Comparison of ENCODE assay signal across 1 cellular context in genomic region chr1:159889821-159890252, GRCh38.
TF ChIP-seq lines count a peak whose summit lies in the region.

No MANE protein-coding gene starts in this region.

TF ChIP-seq in SK-N-SH, 30 proteins besides CTCF, POLR2A, EP300 and RAD21:
- TF ChIP-seq ELF1 (IDR thresholded peaks at IDR 0.05) (peak; percentile 47; the same call in 1 of the 2 replicates), MXI1 (IDR thresholded peaks at IDR 0.05; ENCODE audit: low read depth, low read length) (no peak), JUND (IDR thresholded peaks at IDR 0.05) (peak; percentile 85), NFIC (IDR thresholded peaks at IDR 0.05; ENCODE audit: borderline replicate concordance) (peak; percentile 94), RXRA (IDR thresholded peaks at IDR 0.05; ENCODE audit: borderline replicate concordance, low read depth) (peak; percentile 42; the same call in 1 of the 2 replicates), GABPA (IDR thresholded peaks at IDR 0.05; ENCODE audit: low read depth) (peak; percentile 47), MAX (IDR thresholded peaks at IDR 0.05; ENCODE audit: low read depth) (peak; percentile 96), TAF1 (IDR thresholded peaks at IDR 0.05; ENCODE audit: borderline replicate concordance, low read depth, low read length) (no peak), CHD2 (IDR thresholded peaks at IDR 0.05; ENCODE audit: low read length, partially characterized antibody) (no peak), TEAD4 (IDR thresholded peaks at IDR 0.05; ENCODE audit: borderline replicate concordance, insufficient read depth) (peak; percentile 46; the same call in 1 of the 2 replicates), TCF12 (IDR thresholded peaks at IDR 0.05) (peak; percentile 90), REST (IDR thresholded peaks at IDR 0.05; ENCODE audit: low read depth, low read length) (no peak), SMC3 (IDR thresholded peaks at IDR 0.05; ENCODE audit: low read depth, low read length) (no peak), POLR2AphosphoS5 (IDR thresholded peaks at IDR 0.05; ENCODE audit: low read depth, low read length) (peak; percentile 77; the same call in 1 of the 2 replicates), EZH2phosphoT487 (IDR thresholded peaks at IDR 0.05; ENCODE audit: borderline replicate concordance, low read depth) (no peak), FOSL2 (IDR thresholded peaks at IDR 0.05; ENCODE audit: borderline replicate concordance, low read depth) (peak; percentile 90), SIN3A (IDR thresholded peaks at IDR 0.05; ENCODE audit: borderline replicate concordance, low read depth, low read length) (peak; percentile 33; the same call in 1 of the 2 replicates)
- TF ChIP-seq, protein P1, sequence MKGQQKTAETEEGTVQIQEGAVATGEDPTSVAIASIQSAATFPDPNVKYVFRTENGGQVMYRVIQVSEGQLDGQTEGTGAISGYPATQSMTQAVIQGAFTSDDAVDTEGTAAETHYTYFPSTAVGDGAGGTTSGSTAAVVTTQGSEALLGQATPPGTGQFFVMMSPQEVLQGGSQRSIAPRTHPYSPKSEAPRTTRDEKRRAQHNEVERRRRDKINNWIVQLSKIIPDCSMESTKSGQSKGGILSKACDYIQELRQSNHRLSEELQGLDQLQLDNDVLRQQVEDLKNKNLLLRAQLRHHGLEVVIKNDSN (IDR thresholded peaks at IDR 0.05; ENCODE audit: borderline replicate concordance, low read depth), result no peak
- TF ChIP-seq, protein P2, sequence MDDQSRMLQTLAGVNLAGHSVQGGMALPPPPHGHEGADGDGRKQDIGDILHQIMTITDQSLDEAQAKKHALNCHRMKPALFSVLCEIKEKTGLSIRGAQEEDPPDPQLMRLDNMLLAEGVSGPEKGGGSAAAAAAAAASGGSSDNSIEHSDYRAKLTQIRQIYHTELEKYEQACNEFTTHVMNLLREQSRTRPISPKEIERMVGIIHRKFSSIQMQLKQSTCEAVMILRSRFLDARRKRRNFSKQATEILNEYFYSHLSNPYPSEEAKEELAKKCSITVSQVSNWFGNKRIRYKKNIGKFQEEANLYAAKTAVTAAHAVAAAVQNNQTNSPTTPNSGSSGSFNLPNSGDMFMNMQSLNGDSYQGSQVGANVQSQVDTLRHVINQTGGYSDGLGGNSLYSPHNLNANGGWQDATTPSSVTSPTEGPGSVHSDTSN (IDR thresholded peaks at IDR 0.05), result peak; percentile 52; the same call in 1 of the 2 replicates
- TF ChIP-seq, protein P3, sequence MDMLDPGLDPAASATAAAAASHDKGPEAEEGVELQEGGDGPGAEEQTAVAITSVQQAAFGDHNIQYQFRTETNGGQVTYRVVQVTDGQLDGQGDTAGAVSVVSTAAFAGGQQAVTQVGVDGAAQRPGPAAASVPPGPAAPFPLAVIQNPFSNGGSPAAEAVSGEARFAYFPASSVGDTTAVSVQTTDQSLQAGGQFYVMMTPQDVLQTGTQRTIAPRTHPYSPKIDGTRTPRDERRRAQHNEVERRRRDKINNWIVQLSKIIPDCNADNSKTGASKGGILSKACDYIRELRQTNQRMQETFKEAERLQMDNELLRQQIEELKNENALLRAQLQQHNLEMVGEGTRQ (IDR thresholded peaks at IDR 0.05; ENCODE audit: borderline replicate concordance, low read depth, low read length), result no peak
- TF ChIP-seq, protein P4, sequence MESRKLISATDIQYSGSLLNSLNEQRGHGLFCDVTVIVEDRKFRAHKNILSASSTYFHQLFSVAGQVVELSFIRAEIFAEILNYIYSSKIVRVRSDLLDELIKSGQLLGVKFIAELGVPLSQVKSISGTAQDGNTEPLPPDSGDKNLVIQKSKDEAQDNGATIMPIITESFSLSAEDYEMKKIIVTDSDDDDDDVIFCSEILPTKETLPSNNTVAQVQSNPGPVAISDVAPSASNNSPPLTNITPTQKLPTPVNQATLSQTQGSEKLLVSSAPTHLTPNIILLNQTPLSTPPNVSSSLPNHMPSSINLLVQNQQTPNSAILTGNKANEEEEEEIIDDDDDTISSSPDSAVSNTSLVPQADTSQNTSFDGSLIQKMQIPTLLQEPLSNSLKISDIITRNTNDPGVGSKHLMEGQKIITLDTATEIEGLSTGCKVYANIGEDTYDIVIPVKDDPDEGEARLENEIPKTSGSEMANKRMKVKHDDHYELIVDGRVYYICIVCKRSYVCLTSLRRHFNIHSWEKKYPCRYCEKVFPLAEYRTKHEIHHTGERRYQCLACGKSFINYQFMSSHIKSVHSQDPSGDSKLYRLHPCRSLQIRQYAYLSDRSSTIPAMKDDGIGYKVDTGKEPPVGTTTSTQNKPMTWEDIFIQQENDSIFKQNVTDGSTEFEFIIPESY (IDR thresholded peaks at IDR 0.05; ENCODE audit: borderline replicate concordance, low read depth), result no peak
